In the genomic region with DNA sequence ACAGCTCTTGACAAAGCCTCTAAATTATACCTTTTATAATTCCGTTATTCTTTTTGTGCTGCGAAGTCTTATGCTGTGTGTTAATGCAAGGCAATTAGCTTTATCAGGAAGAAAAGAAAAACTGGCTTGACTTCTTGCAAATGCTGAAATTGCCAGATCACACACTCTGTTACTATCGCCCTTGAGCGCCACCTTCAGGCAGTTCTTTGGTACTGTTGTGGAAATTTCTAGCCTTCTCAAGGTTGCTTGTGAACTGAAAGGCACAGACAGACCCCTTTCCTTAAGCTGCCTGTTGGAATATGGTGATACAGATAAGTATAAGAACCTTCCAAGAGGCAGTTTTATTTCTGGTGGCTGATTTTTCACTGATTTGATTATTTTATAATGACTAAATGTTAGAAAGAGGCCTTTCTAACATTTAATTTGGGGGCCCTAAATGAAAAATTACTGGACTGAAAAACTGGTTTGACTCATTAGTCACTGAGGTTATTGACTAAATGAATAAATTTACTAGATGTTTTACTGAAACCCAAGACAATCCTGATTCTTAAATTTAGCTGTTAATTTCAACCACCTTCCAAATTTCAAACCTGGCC, we compare ENCODE assay signal across 8 cellular contexts.
DNase-seq lines count a peak whose midpoint lies in the region; ATAC-seq and TF ChIP-seq lines count a peak whose summit lies in the region.

No MANE protein-coding gene starts in this region.

- TF ChIP-seq CTCF in colonic mucosa (IDR thresholded peaks at IDR 0.05): peak; percentile 83
- peak; percentile 64 to 90 (median 84) for TF ChIP-seq CTCF in right lobe of liver (IDR thresholded peaks at IDR 0.05)

- in situ Hi-C loops in G401 (cut with HindIII; ENCODE audit: low sequenced_read_pairs): no loop called here

- intact Hi-C loops in colonic mucosa (cut with DNase I): no loop called here
- intact Hi-C loops in right lobe of liver (cut with DNase I): no loop called here

- TF ChIP-seq POLR2A in right lobe of liver (IDR thresholded peaks at IDR 0.05): no peak

- no peak overlapping the region for H3K9ac ChIP-seq in colonic mucosa (ENCODE audit: low read depth in 2 of 2, low read length in 2 of 2)

- ATAC-seq in HG02623 (IDR thresholded peaks at IDR 0.05; ENCODE audit: unreplicated experiment) (peak; percentile 38), right lobe of liver (peak; percentile 70 to 85 (median 82)), HG03565 (IDR thresholded peaks at IDR 0.05; ENCODE audit: unreplicated experiment) (no peak)

- H3K4me3 ChIP-seq in colonic mucosa (no peak overlapping the region), right lobe of liver (no peak overlapping the region)

- WGBS in right lobe of liver (ENCODE audit: insufficient coverage, low coverage, low lambda C conversion rate, missing lambda C conversion rate): 15% methylated on average over 4 of the region's 4 CpGs

- no peaks in the 10 kb centered on the region for H3K4me1 ChIP-seq in colonic mucosa
- H3K4me1 ChIP-seq in right lobe of liver: no peaks in the 10 kb centered on the region

- H3K9me3 ChIP-seq in colonic mucosa (no peaks in the 10 kb centered on the region), right lobe of liver (no peaks in the 10 kb centered on the region)

- H3K27ac ChIP-seq in colonic mucosa (no peak overlapping the region), right lobe of liver (no peak overlapping the region)

- DNase-seq in G401 (ENCODE audit: low spot score) (peak; percentile 88), NCI-H2227 treated with DMSO at 0.1 percent for 48 hours (lab: John Stamatoyannopoulos, UW) (peak; percentile 86), colonic mucosa (peak; percentile 76), right lobe of liver (peak in 2 of 3 donors; percentile 38 to 51)
- peak; percentile 87 for DNase-seq in activated CD4-positive, alpha-beta T cell treated with anti-CD3 and anti-CD28 coated beads for 48 hours
- peak; percentile 51 for DNase-seq in stimulated activated CD8-positive, alpha-beta memory T cell treated with anti-CD3 and anti-CD28 coated beads, Interleukin-12 subunit alpha, Interleukin-12 subunit beta, amount 100 ng/mL, for 4 hours (ENCODE audit: low read depth)

- H3K27me3 ChIP-seq in colonic mucosa (no peaks in the 10 kb centered on the region), right lobe of liver (no peaks in the 10 kb centered on the region)

- no peaks in the 10 kb centered on the region for H3K36me3 ChIP-seq in colonic mucosa
- H3K36me3 ChIP-seq in right lobe of liver: no peaks in the 10 kb centered on the region
